Comparison of ENCODE assay signal across 18 cellular contexts in genomic region chr7:114574384-114574783, GRCh38.
DNase-seq lines count a peak whose midpoint lies in the region; ATAC-seq and TF ChIP-seq lines count a peak whose summit lies in the region.
"Had no signal": no experiment of that assay in that cellular context is flagged by ENCODE, and none has a peak within 500 bp of the region (broad histone marks: within the 10 kb centered on the region; RNA-seq: fewer than 3 reads in every experiment).

No MANE protein-coding gene starts in this region.

- H3K27ac ChIP-seq in WERI-Rb-1: no peak overlapping the region
- H3K27ac ChIP-seq: dorsolateral prefrontal cortex, SK-N-MC had no signal

- H3K9me3 ChIP-seq in endocrine pancreas (ENCODE audit: control insufficient read depth, low read length): no peaks in the 10 kb centered on the region
- no peaks in the 10 kb centered on the region for H3K9me3 ChIP-seq in WERI-Rb-1 (ENCODE audit: severe bottlenecking)

- no peaks in the 10 kb centered on the region for H3K9me3 Mint-ChIP-seq in activated CD4-positive, alpha-beta T cell treated with anti-CD3 and anti-CD28 coated beads for 36 hours (ENCODE audit: low read depth)
- H3K9me3 Mint-ChIP-seq: brain had no signal

- CTCF ChIA-PET in activated CD4-positive, alpha-beta T cell treated with anti-CD3 and anti-CD28 coated beads for 36 hours (lab: Charles Lee): no interaction called here

- intact Hi-C loops in activated CD4-positive, alpha-beta T cell treated with anti-CD3 and anti-CD28 coated beads for 36 hours (cut with DNase I, micrococcal nuclease): no loop called here

- no peak overlapping the region for H3K9ac ChIP-seq in endocrine pancreas (ENCODE audit: control insufficient read depth, insufficient read depth, low read length)

- H3K27me3 Mint-ChIP-seq in activated CD4-positive, alpha-beta T cell treated with anti-CD3 and anti-CD28 coated beads for 36 hours: no peaks in the 10 kb centered on the region
- H3K27me3 Mint-ChIP-seq: brain had no signal

- no peak overlapping the region for H3K27ac Mint-ChIP-seq in activated CD4-positive, alpha-beta T cell treated with anti-CD3 and anti-CD28 coated beads for 36 hours
- H3K27ac Mint-ChIP-seq: brain had no signal

- DNase-seq in AG08395 (ENCODE audit: low spot score) (peak; percentile 3), NCI-H446 treated with DMSO at 0.1 percent for 48 hours (lab: John Stamatoyannopoulos, UW) (peak; percentile 59), iPS-NIHi7 (ENCODE audit: extremely low spot score) (peak; percentile 8), WERI-Rb-1 (no peak), germinal center (ENCODE audit: low spot score) (no peak)
- no peak for DNase-seq in activated CD4-positive, alpha-beta T cell treated with anti-CD3 and anti-CD28 coated beads for 36 hours
- DNase-seq: activated CD4-positive, alpha-beta T cell treated with anti-CD3 and anti-CD28 coated beads for 48 hours; activated CD8-positive, alpha-beta memory T cell treated with anti-CD3 and anti-CD28 coated beads, Interleukin-2, amount 50 U/mL, for 48 hours; dorsolateral prefrontal cortex; H7; NCI-H1694 treated with DMSO at 0.1 percent for 48 hours; NCI-H526; PC-3; stimulated activated CD4-positive, alpha-beta T cell treated with anti-CD3 and anti-CD28 coated beads, Interleukin-4, amount 100 ng/mL, for 1 hour had no signal

- POLR2A ChIA-PET in activated CD4-positive, alpha-beta T cell treated with anti-CD3 and anti-CD28 coated beads for 36 hours (lab: Charles Lee): no interaction called here

- peak overlapping the region; percentile 72 for H3K4me3 ChIP-seq in endocrine pancreas (ENCODE audit: control insufficient read depth, insufficient read depth, low read length)
- no peak overlapping the region for H3K4me3 ChIP-seq in WERI-Rb-1 (ENCODE audit: low read depth, low read length)
- H3K4me3 ChIP-seq: dorsolateral prefrontal cortex, SK-N-MC had no signal

- H3K4me1 Mint-ChIP-seq in activated CD4-positive, alpha-beta T cell treated with anti-CD3 and anti-CD28 coated beads for 36 hours: no peaks in the 10 kb centered on the region

- no peaks in the 10 kb centered on the region for H3K27me3 ChIP-seq in endocrine pancreas (ENCODE audit: control insufficient read depth, insufficient read depth, low read length)
- no peaks in the 10 kb centered on the region for H3K27me3 ChIP-seq in WERI-Rb-1 (ENCODE audit: insufficient read depth, low read depth, severe bottlenecking)

- H3K36me3 ChIP-seq in endocrine pancreas (ENCODE audit: control insufficient read depth, insufficient read depth, low read length) (no peaks in the 10 kb centered on the region), WERI-Rb-1 (no peaks in the 10 kb centered on the region; the same call in 1 of the 2 replicates)

- no peak overlapping the region for H3K4me3 Mint-ChIP-seq in activated CD4-positive, alpha-beta T cell treated with anti-CD3 and anti-CD28 coated beads for 36 hours
- H3K4me3 Mint-ChIP-seq: brain had no signal

- no peak for TF ChIP-seq CTCF in WERI-Rb-1 (IDR thresholded peaks at IDR 0.05; ENCODE audit: low read depth, low read length)

- peaks cover 17% of the 10 kb centered on the region for H3K4me1 ChIP-seq in endocrine pancreas (ENCODE audit: control insufficient read depth, insufficient read depth, low read length)

- ATAC-seq in activated CD4-positive, alpha-beta T cell treated with anti-CD3 and anti-CD28 coated beads for 36 hours: no peak
- ATAC-seq in HG03196 (IDR thresholded peaks at IDR 0.05; ENCODE audit: unreplicated experiment): no peak

- no peaks in the 10 kb centered on the region for H3K36me3 Mint-ChIP-seq in activated CD4-positive, alpha-beta T cell treated with anti-CD3 and anti-CD28 coated beads for 36 hours (ENCODE audit: low read depth)
- H3K36me3 Mint-ChIP-seq: brain had no signal

Comparison
In these comparisons a context has a peak if more than half of its experiments do, and no peak if none do; other contexts are left out.
1. DNase-seq: peak in AG08395 (single experiment), NCI-H446 treated with DMSO at 0.1 percent for 48 hours (single experiment) and iPS-NIHi7 (single experiment); none in activated CD4-positive, alpha-beta T cell treated with anti-CD3 and anti-CD28 coated beads for 36 hours (single experiment), WERI-Rb-1 (single experiment) and germinal center (single experiment).